In the genomic region with DNA sequence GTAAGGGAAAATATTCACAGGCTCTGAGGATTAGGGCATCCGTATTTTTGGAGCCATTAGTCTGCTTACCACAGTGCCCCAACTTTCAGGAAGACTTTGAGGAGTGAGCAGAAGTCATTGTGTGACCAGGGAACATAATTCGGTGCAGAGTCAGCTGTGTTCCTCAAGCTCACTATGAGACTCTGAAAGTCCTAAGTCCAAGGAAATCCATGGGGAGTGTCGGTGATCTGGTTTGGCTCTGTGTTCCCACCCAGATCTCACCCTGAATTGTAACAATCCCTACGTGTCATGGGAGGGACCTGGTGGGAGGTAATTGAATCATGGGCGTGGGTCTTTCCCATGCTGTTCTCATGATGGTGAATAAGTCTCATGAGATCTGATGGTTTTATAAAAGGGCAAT, we compare ENCODE assay signal across 22 cellular contexts.
"Had no signal": no experiment of that assay in that cellular context is flagged by ENCODE, and none has a peak within 500 bp of the region (broad histone marks: within the 10 kb centered on the region; RNA-seq: fewer than 3 reads in every experiment).

No MANE protein-coding gene starts in this region.

- FAIRE-seq: keratinocyte had no signal

- DNase-seq: hippocampal formation; kidney glomerular epithelial cell; left cardiac atrium; left lung; lower lobe of right lung; mammary epithelial cell; mesenchymal stem cell; naive B cell; natural killer cell; ovary; right lobe of liver; stimulated activated CD4-positive, alpha-beta T cell treated with anti-CD3 and anti-CD28 coated beads, Interleukin-12 subunit alpha, Interleukin-12 subunit beta, amount 100 ng/mL, for 4 hours; stimulated activated CD4-positive, alpha-beta T cell treated with anti-CD3 and anti-CD28 coated beads, Interleukin-15, amount 100 ng/mL, for 24 hours; stimulated activated CD4-positive, alpha-beta T cell treated with anti-CD3 and anti-CD28 coated beads, Interleukin-2, amount 100 ng/mL, for 24 hours; stimulated activated CD4-positive, alpha-beta T cell treated with anti-CD3 and anti-CD28 coated beads, Interleukin-4, amount 100 ng/mL, for 1 hour; stimulated activated naive CD4-positive, alpha-beta T cell; tibial artery; uterus had no signal

- H3K27ac ChIP-seq: left lung, lower lobe of right lung, ovary, right atrium auricular region, right lobe of liver, suprapubic skin, thoracic aorta, tibial artery, uterus had no signal

- H3K9me3 ChIP-seq: left lung, lower lobe of right lung, ovary, right atrium auricular region, right lobe of liver, suprapubic skin, thoracic aorta, tibial artery, uterus had no signal

- H3K4me1 ChIP-seq: right lobe of liver, tibial artery, uterus had no signal

- H3K36me3 ChIP-seq: left lung, lower lobe of right lung, ovary, right atrium auricular region, right lobe of liver, suprapubic skin, thoracic aorta, tibial artery, uterus had no signal

- H3K27me3 ChIP-seq: left lung, ovary, right atrium auricular region, right lobe of liver, suprapubic skin, tibial artery, uterus had no signal

- H3K4me3 ChIP-seq: left lung, lower lobe of right lung, ovary, right atrium auricular region, right lobe of liver, suprapubic skin, thoracic aorta, tibial artery, uterus had no signal
